1 cellular context compared by ENCODE assay signal in the genomic region with DNA sequence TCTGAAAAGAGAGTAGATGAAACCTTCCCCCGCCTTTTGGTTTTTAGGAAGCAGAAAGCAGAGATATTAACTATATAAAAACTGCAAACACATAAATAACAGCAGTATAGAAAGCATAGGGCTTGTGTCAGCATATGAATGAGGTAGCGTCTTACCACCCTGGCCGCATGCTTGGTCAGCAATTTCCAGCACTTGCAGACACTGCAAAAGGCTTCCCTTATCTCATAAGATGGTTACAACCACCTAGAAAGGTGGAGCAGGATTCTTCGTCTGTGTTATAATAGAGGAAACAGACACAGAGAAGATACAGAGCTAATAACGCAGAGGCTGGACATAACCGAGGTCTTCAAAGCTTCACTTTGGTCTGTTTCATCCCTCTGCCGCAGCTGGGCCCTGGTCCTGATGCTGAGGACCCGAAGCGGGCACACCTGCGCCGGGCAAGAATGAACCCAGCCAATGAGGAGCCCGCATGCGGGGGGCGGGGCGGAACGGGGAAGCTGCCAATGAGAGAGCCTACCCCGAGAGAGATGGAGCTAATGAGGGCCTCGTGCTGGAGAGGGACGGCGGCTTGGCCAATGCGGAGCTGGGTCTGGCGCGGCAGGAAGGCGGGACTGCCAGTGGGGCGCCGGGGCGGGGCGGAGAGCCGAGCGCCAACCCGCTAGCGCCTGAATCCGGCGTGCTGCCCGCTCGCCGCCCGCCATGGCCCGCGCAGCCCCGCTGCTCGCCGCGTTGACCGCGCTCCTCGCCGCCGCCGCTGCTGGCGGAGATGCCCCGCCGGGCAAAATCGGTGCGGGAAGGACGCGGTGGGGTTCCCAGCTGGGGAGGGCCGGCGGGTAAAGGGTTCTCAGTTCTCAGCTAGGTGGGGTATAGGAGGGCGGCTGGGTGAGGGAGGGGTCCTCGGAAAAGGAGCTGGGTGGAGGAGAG.
TF ChIP-seq lines count a peak whose summit lies in the region.

A gene with protein sequence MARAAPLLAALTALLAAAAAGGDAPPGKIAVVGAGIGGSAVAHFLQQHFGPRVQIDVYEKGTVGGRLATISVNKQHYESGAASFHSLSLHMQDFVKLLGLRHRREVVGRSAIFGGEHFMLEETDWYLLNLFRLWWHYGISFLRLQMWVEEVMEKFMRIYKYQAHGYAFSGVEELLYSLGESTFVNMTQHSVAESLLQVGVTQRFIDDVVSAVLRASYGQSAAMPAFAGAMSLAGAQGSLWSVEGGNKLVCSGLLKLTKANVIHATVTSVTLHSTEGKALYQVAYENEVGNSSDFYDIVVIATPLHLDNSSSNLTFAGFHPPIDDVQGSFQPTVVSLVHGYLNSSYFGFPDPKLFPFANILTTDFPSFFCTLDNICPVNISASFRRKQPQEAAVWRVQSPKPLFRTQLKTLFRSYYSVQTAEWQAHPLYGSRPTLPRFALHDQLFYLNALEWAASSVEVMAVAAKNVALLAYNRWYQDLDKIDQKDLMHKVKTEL (plus strand): TSS at position 677 of the 924 bp plus-strand sequence. CDS start 23 bp downstream, at position 700.

TF ChIP-seq in K562, 482 proteins besides CTCF, POLR2A, EP300 and RAD21 (continued from another document and continues in another):
- TF ChIP-seq, protein P1, sequence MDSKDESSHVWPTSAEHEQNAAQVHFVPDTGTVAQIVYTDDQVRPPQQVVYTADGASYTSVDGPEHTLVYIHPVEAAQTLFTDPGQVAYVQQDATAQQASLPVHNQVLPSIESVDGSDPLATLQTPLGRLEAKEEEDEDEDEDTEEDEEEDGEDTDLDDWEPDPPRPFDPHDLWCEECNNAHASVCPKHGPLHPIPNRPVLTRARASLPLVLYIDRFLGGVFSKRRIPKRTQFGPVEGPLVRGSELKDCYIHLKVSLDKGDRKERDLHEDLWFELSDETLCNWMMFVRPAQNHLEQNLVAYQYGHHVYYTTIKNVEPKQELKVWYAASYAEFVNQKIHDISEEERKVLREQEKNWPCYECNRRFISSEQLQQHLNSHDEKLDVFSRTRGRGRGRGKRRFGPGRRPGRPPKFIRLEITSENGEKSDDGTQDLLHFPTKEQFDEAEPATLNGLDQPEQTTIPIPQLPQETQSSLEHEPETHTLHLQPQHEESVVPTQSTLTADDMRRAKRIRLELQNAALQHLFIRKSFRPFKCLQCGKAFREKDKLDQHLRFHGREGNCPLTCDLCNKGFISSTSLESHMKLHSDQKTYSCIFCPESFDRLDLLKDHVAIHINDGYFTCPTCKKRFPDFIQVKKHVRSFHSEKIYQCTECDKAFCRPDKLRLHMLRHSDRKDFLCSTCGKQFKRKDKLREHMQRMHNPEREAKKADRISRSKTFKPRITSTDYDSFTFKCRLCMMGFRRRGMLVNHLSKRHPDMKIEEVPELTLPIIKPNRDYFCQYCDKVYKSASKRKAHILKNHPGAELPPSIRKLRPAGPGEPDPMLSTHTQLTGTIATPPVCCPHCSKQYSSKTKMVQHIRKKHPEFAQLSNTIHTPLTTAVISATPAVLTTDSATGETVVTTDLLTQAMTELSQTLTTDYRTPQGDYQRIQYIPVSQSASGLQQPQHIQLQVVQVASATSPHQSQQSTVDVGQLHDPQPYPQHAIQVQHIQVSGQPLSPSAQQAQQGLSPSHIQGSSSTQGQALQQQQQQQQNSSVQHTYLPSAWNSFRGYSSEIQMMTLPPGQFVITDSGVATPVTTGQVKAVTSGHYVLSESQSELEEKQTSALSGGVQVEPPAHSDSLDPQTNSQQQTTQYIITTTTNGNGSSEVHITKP (IDR thresholded peaks at IDR 0.05; ENCODE audit: partially characterized antibody) = peak; percentile 99
- TF ChIP-seq RCOR1 (IDR thresholded peaks at IDR 0.05; ENCODE audit: borderline replicate concordance in 1 of 2, low read depth in 2 of 2, low read length in 2 of 2) (peak in 1 of 2 experiments; percentile 20; a peak in 1 of 4 replicates), SIRT6 (IDR thresholded peaks at IDR 0.05; ENCODE audit: low read depth, low read length) (no peak), PURB (CRISPR knock-in tag; IDR thresholded peaks at IDR 0.05; ENCODE audit: low read depth) (no peak), RBM15 (IDR thresholded peaks at IDR 0.05; ENCODE audit: insufficient read depth, low read length) (no peak), PHB2 (IDR thresholded peaks at IDR 0.05; ENCODE audit: low read depth) (no peak), HDAC2 (IDR thresholded peaks at IDR 0.05) (no peak; the same call in 1 of the 2 replicates), ZNF668 (CRISPR knock-in tag; IDR thresholded peaks at IDR 0.05) (no peak), CBX8 (IDR thresholded peaks at IDR 0.05; ENCODE audit: borderline replicate concordance, extremely low read depth, low read depth, low read length, poor library complexity, severe bottlenecking) (no peak), ZNF431 (CRISPR knock-in tag; IDR thresholded peaks at IDR 0.05) (no peak), HNRNPL (IDR thresholded peaks at IDR 0.05; ENCODE audit: low read depth, low read length) (peak; percentile 78), ZNF707 (CRISPR knock-in tag; conservative IDR thresholded peaks at IDR 0.05) (no peak), SNIP1 (IDR thresholded peaks at IDR 0.05; ENCODE audit: low read depth) (no peak), TCF7 (IDR thresholded peaks at IDR 0.05; ENCODE audit: borderline replicate concordance) (no peak), CREBBP (IDR thresholded peaks at IDR 0.05; ENCODE audit: low read depth, low read length) (no peak), CEBPB (tag; IDR thresholded peaks at IDR 0.05) (no peak), ZBTB1 (CRISPR knock-in tag; IDR thresholded peaks at IDR 0.05; ENCODE audit: borderline replicate concordance, low read depth) (peak; percentile 86), ZNF165 (CRISPR knock-in tag; IDR thresholded peaks at IDR 0.05; ENCODE audit: borderline replicate concordance) (no peak), MCM3 (IDR thresholded peaks at IDR 0.05) (no peak), ZZZ3 (IDR thresholded peaks at IDR 0.05) (no peak), LCOR (CRISPR knock-in tag; IDR thresholded peaks at IDR 0.05) (no peak), RBM14 (IDR thresholded peaks at IDR 0.05; ENCODE audit: borderline replicate concordance, insufficient read depth, low read depth, low read length) (no peak), ZEB2 (IDR thresholded peaks at IDR 0.05) (peak; percentile 84), CBFA2T3 (IDR thresholded peaks at IDR 0.05) (0 out of 2 replicates have a peak, but pooled peaks have one; percentile 17), ZFP36 (IDR thresholded peaks at IDR 0.05; ENCODE audit: low read depth, low read length, partially characterized antibody) (no peak), U2AF2 (optimal IDR thresholded peaks at IDR 0.05; ENCODE audit: low read depth, low read length) (no peak), SAP30 (IDR thresholded peaks at IDR 0.05; ENCODE audit: borderline replicate concordance, insufficient read depth, low read depth, low read length, poor library complexity, severe bottlenecking) (peak; percentile 64), CBFB (CRISPR knock-in tag; IDR thresholded peaks at IDR 0.05) (no peak), ASH1L (IDR thresholded peaks at IDR 0.05; ENCODE audit: borderline replicate concordance, low read depth, partially characterized antibody) (peak; percentile 84), RFX1 (IDR thresholded peaks at IDR 0.05) (no peak), SIN3B (IDR thresholded peaks at IDR 0.05; ENCODE audit: low read depth) (peak; percentile 60), ELF1 (tag; IDR thresholded peaks at IDR 0.05) (no peak), EGR1 (conservative IDR thresholded peaks at IDR 0.05) (no peak), NCOA6 (IDR thresholded peaks at IDR 0.05) (no peak)
- TF ChIP-seq, protein P2, sequence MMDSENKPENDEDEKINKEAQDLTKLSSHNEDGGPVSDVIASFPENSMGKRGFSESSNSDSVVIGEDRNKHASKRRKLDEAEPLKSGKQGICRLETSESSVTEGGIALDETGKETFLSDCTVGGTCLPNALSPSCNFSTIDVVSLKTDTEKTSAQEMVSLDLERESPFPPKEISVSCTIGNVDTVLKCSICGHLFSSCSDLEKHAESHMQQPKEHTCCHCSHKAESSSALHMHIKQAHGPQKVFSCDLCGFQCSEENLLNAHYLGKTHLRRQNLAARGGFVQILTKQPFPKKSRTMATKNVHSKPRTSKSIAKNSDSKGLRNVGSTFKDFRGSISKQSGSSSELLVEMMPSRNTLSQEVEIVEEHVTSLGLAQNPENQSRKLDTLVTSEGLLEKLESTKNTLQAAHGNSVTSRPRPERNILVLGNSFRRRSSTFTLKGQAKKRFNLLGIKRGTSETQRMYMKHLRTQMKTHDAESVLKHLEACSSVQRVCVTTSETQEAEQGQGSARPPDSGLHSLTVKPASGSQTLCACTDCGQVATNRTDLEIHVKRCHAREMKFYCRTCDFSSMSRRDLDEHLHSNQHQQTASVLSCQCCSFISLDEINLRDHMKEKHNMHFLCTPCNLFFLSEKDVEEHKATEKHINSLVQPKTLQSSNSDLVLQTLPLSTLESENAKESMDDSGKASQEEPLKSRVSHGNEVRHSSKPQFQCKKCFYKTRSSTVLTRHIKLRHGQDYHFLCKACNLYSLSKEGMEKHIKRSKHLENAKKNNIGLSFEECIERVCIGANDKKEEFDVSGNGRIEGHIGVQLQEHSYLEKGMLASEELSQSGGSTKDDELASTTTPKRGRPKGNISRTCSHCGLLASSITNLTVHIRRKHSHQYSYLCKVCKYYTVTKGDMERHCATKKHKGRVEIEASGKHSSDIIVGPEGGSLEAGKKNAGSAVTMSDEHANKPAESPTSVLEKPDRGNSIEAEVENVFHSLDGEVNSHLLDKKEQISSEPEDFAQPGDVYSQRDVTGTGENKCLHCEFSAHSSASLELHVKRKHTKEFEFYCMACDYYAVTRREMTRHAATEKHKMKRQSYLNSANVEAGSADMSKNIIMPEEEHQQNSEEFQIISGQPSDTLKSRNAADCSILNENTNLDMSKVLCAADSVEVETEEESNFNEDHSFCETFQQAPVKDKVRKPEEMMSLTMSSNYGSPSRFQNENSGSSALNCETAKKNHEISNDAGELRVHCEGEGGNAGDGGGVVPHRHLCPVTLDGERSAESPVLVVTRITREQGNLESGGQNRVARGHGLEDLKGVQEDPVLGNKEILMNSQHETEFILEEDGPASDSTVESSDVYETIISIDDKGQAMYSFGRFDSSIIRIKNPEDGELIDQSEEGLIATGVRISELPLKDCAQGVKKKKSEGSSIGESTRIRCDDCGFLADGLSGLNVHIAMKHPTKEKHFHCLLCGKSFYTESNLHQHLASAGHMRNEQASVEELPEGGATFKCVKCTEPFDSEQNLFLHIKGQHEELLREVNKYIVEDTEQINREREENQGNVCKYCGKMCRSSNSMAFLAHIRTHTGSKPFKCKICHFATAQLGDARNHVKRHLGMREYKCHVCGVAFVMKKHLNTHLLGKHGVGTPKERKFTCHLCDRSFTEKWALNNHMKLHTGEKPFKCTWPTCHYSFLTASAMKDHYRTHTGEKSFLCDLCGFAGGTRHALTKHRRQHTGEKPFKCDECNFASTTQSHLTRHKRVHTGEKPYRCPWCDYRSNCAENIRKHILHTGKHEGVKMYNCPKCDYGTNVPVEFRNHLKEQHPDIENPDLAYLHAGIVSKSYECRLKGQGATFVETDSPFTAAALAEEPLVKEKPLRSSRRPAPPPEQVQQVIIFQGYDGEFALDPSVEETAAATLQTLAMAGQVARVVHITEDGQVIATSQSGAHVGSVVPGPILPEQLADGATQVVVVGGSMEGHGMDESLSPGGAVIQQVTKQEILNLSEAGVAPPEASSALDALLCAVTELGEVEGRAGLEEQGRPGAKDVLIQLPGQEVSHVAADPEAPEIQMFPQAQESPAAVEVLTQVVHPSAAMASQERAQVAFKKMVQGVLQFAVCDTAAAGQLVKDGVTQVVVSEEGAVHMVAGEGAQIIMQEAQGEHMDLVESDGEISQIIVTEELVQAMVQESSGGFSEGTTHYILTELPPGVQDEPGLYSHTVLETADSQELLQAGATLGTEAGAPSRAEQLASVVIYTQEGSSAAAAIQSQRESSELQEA (IDR thresholded peaks at IDR 0.05; ENCODE audit: low read depth) = no peak
- TF ChIP-seq, protein P3, sequence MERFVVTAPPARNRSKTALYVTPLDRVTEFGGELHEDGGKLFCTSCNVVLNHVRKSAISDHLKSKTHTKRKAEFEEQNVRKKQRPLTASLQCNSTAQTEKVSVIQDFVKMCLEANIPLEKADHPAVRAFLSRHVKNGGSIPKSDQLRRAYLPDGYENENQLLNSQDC (CRISPR knock-in tag; IDR thresholded peaks at IDR 0.05) = no peak
- TF ChIP-seq, protein P4, sequence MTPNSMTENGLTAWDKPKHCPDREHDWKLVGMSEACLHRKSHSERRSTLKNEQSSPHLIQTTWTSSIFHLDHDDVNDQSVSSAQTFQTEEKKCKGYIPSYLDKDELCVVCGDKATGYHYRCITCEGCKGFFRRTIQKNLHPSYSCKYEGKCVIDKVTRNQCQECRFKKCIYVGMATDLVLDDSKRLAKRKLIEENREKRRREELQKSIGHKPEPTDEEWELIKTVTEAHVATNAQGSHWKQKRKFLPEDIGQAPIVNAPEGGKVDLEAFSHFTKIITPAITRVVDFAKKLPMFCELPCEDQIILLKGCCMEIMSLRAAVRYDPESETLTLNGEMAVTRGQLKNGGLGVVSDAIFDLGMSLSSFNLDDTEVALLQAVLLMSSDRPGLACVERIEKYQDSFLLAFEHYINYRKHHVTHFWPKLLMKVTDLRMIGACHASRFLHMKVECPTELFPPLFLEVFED (CRISPR knock-in tag; conservative IDR thresholded peaks at IDR 0.05) = no peak
- TF ChIP-seq, protein P5, sequence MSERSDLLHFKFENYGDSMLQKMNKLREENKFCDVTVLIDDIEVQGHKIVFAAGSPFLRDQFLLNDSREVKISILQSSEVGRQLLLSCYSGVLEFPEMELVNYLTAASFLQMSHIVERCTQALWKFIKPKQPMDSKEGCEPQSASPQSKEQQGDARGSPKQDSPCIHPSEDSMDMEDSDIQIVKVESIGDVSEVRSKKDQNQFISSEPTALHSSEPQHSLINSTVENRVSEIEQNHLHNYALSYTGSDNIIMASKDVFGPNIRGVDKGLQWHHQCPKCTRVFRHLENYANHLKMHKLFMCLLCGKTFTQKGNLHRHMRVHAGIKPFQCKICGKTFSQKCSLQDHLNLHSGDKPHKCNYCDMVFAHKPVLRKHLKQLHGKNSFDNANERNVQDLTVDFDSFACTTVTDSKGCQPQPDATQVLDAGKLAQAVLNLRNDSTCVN (CRISPR knock-in tag; IDR thresholded peaks at IDR 0.05) = no peak
